ENCODE assay signal across 20 cellular contexts in genomic region chr4:21013501-21013900, GRCh38.
"Had no signal": no experiment of that assay in that cellular context is flagged by ENCODE, and none has a peak within 500 bp of the region (broad histone marks: within the 10 kb centered on the region; RNA-seq: fewer than 3 reads in every experiment).

No MANE protein-coding gene starts in this region.

- DNase-seq: activated naive CD4-positive, alpha-beta T cell; activated T-cell treated with anti-CD3 and anti-CD28 coated beads, Interleukin-2, amount 50 U/mL, for 1 hour; amniotic stem cell; effector CD8-positive, alpha-beta T cell; head of caudate nucleus; hypothalamus; left colon; naive thymus-derived CD4-positive, alpha-beta T cell; sigmoid colon; stimulated activated CD4-positive, alpha-beta T cell treated with anti-CD3 and anti-CD28 coated beads, Interleukin-2, amount 100 ng/mL, for 48 hours; stimulated activated CD8-positive, alpha-beta memory T cell treated with anti-CD3 and anti-CD28 coated beads, Interleukin-4, amount 100 ng/mL, for 48 hours; stimulated activated naive B cell treated with anti-CD40 and anti-IgM and Interleukin-4, amounts not matched to agents 10 μg/mL and 1 μg/mL and 100 μg/mL, for 72 hours; transverse colon; uterus; WERI-Rb-1 had no signal

- H3K36me3 ChIP-seq: esophagus muscularis mucosa, gastroesophageal sphincter, sigmoid colon, transverse colon, uterus, WERI-Rb-1 had no signal

- H3K27me3 Mint-ChIP-seq: activated naive CD8-positive, alpha-beta T cell; dendritic cell treated with granulocyte-macrophage colony-stimulating factor and Interleukin-4, amounts not matched to agents 40 ng/mL and 50 ng/mL, for 4 days; stimulated activated naive B cell treated with anti-CD40 and anti-IgM and Interleukin-4, amounts not matched to agents 10 μg/mL and 1 μg/mL and 100 μg/mL, for 72 hours had no signal

- H3K4me1 Mint-ChIP-seq: naive thymus-derived CD4-positive, alpha-beta T cell; stimulated activated naive B cell treated with anti-CD40 and anti-IgM and Interleukin-4, amounts not matched to agents 10 μg/mL and 1 μg/mL and 100 μg/mL, for 72 hours had no signal

- ATAC-seq: gastroesophageal sphincter; left colon; naive thymus-derived CD4-positive, alpha-beta T cell; stimulated activated naive B cell treated with anti-CD40 and anti-IgM and Interleukin-4, amounts not matched to agents 10 μg/mL and 1 μg/mL and 100 μg/mL, for 72 hours had no signal

- H3K4me3 ChIP-seq: esophagus muscularis mucosa, gastroesophageal sphincter, sigmoid colon, transverse colon, uterus had no signal

- H3K4me3 Mint-ChIP-seq: activated naive CD8-positive, alpha-beta T cell; dendritic cell treated with granulocyte-macrophage colony-stimulating factor and Interleukin-4, amounts not matched to agents 40 ng/mL and 50 ng/mL, for 4 days; naive thymus-derived CD4-positive, alpha-beta T cell; neural crest cell; stimulated activated naive B cell treated with anti-CD40 and anti-IgM and Interleukin-4, amounts not matched to agents 10 μg/mL and 1 μg/mL and 100 μg/mL, for 72 hours had no signal

- H3K36me3 Mint-ChIP-seq: activated naive CD8-positive, alpha-beta T cell; stimulated activated naive B cell treated with anti-CD40 and anti-IgM and Interleukin-4, amounts not matched to agents 10 μg/mL and 1 μg/mL and 100 μg/mL, for 72 hours had no signal

- H3K4me1 ChIP-seq: esophagus muscularis mucosa, gastroesophageal sphincter, sigmoid colon, transverse colon, uterus had no signal

- H3K9me3 ChIP-seq: esophagus muscularis mucosa, gastroesophageal sphincter, sigmoid colon, transverse colon, uterus had no signal

- H3K27me3 ChIP-seq: esophagus muscularis mucosa, gastroesophageal sphincter, sigmoid colon, transverse colon, uterus had no signal

- H3K27ac Mint-ChIP-seq: activated naive CD8-positive, alpha-beta T cell; dendritic cell treated with granulocyte-macrophage colony-stimulating factor and Interleukin-4, amounts not matched to agents 40 ng/mL and 50 ng/mL, for 4 days; naive thymus-derived CD4-positive, alpha-beta T cell; stimulated activated naive B cell treated with anti-CD40 and anti-IgM and Interleukin-4, amounts not matched to agents 10 μg/mL and 1 μg/mL and 100 μg/mL, for 72 hours had no signal

- H3K27ac ChIP-seq: esophagus muscularis mucosa, gastroesophageal sphincter, sigmoid colon, transverse colon, uterus, WERI-Rb-1 had no signal
